ENCODE assay signal across 8 cellular contexts in the genomic region with DNA sequence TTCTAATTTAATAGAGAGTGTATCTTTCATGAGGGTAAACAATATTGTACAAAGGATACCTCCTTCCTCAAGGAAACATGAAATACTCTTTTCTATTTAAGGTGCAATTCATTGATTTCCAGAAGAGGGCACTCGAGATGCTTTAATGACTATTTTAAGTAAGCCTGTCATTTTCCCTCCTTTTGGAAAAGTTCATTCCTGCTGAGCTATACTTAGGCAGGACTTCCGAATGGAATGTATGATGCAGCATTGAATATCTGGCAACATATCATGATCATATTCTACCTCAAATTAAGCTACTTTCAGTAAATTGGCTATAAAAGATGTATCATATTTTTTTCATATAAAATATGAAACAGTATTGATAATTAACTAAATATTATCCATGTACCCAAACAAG. TPM values are rescaled to one million over a fixed set of nuclear protein-coding genes. Genes with fewer than 3 reads are reported as not detected.
A peak's percentile ranks its signal among the peaks of the same experiment; 100 is the strongest.
DNase-seq lines count a peak whose midpoint lies in the region; ATAC-seq and TF ChIP-seq lines count a peak whose summit lies in the region.

No MANE protein-coding gene starts in this region.

- H3K27me3 ChIP-seq in right cardiac atrium (ENCODE audit: control insufficient read depth, insufficient read depth) = no peaks in the 10 kb centered on the region
- no peaks in the 10 kb centered on the region for H3K27me3 ChIP-seq in spleen (replicated peaks in 1 of 7)

- TF ChIP-seq POLR2A in spleen (IDR thresholded peaks at IDR 0.05) = no peak
- TF ChIP-seq POLR2A in lower leg skin (IDR thresholded peaks at IDR 0.05) = no peak

- intact Hi-C loops in right cardiac atrium (cut with DNase I) (loop anchor here in 3 of 4 donors (2.0 to 10.0 kb wide), 5 partner anchors 60 to 217 kb away; no protein-coding TSS in a partner anchor), spleen (cut with DNase I; ENCODE audit: low total_unique reads) (loop anchor here (5.0 to 10.0 kb wide), 2 partner anchors 35 to 57 kb away; no protein-coding TSS in a partner anchor), lower leg skin (cut with DNase I; ENCODE audit: low total_unique reads) (loop anchor here (5.0 kb wide), 1 partner anchor 800 kb away; no protein-coding TSS in a partner anchor)

- TF ChIP-seq CTCF in GM10248 (IDR thresholded peaks at IDR 0.05; ENCODE audit: control extremely low read depth, extremely low read depth, low read depth, missing control alignments) = peak; percentile 69
- peak; percentile 15; the same call in 1 of the 2 replicates for TF ChIP-seq CTCF in WI38 (IDR thresholded peaks at IDR 0.05; ENCODE audit: low read depth, low read length)
- TF ChIP-seq CTCF in spleen (IDR thresholded peaks at IDR 0.05 in 8 of 11, conservative IDR thresholded peaks at IDR 0.05 in 3 of 11) = peak in 8 of 11 experiments; percentile 25 to 66 (median 57)
- peak in 1 of 3 donors; percentile 45 for TF ChIP-seq CTCF in lower leg skin (IDR thresholded peaks at IDR 0.05)

- no peaks in the 10 kb centered on the region for H3K9me3 ChIP-seq in right cardiac atrium (ENCODE audit: control insufficient read depth, low read length)
- H3K9me3 ChIP-seq in spleen = no peaks in the 10 kb centered on the region

- no peak overlapping the region for H3K27ac ChIP-seq in right cardiac atrium (ENCODE audit: low read length)
- H3K27ac ChIP-seq in spleen = no peak overlapping the region

- CTCF ChIA-PET in GM10248 (lab: Yijun Ruan, JAX) = interaction anchor here (0.6 to 5.2 kb wide), 21 partner anchors 10 to 267 kb away, joined by 3 to 39 read pairs (median 4); no protein-coding TSS in a partner anchor

- WGBS in right cardiac atrium = 5% methylated on average over 2 of the region's 2 CpGs
- WGBS in spleen, 5 donors = 11 to 22% (median 18%) methylated on average over 2 of the region's 2 CpGs
- WGBS in lower leg skin, 2 donors = 2 to 4% methylated on average over 2 of the region's 2 CpGs

- POLR2A ChIA-PET in GM10248 (lab: Yijun Ruan, JAX) = interaction anchor here (0.6 kb wide), 1 partner anchor 213 kb away, joined by 3 read pairs; no protein-coding TSS in a partner anchor

- no peak overlapping the region for H3K4me3 ChIP-seq in WI38 (ENCODE audit: low read depth, low read length)
- H3K4me3 ChIP-seq in right cardiac atrium (ENCODE audit: low read length) = no peak overlapping the region
- H3K4me3 ChIP-seq in spleen = no peak overlapping the region
- no peak overlapping the region for H3K4me3 ChIP-seq in lower leg skin (ENCODE audit: low read depth, poor library complexity, severe bottlenecking)

- peak; percentile 18 for DNase-seq in GM10248 (ENCODE audit: extremely low spot score)
- peak; percentile 10 for DNase-seq in NCI-H128 (lab: John Stamatoyannopoulos, UW; ENCODE audit: unreplicated experiment)
- DNase-seq in right cardiac atrium = no peak
- no peak for DNase-seq in spleen
- no peak for DNase-seq in lower leg skin (ENCODE audit: low spot score in 2 of 2)
- no peak for DNase-seq in GM19238 (ENCODE audit: insufficient read length, low spot score)

- H3K36me3 ChIP-seq in spleen = peaks cover 0 to 55% (median 12%) of the 10 kb centered on the region in 6 donors

- ATAC-seq in right cardiac atrium = peak; percentile 59 to 74
- ATAC-seq in GM21786 (IDR thresholded peaks at IDR 0.05; ENCODE audit: unreplicated experiment) = no peak

- H3K4me1 ChIP-seq in right cardiac atrium (ENCODE audit: control insufficient read depth, insufficient read depth, low read length) = no peaks in the 10 kb centered on the region
- no peaks in the 10 kb centered on the region for H3K4me1 ChIP-seq in spleen

RNA-seq across cellular contexts. Expression of a gene that starts 5.0 kb away (rescaled TPM):
- total RNA-seq in right cardiac atrium = 100 to 1,000 TPM; 193 to 308 (median 237) TPM
- polyA plus RNA-seq in right cardiac atrium = 148 TPM
- 100 to 1,000 TPM; 131 to 236 (median 190) TPM for total RNA-seq in spleen
- polyA plus RNA-seq in spleen = 10 to 100 TPM; 16.5 to 31.0 (median 21.2) TPM
- 100 to 1,000 TPM; 475 to 871 (median 583) TPM for total RNA-seq in lower leg skin

Comparison
In these comparisons a context has a peak if more than half of its experiments do, and no peak if none do; other contexts are left out.
1. DNase-seq: peak in GM10248 (single experiment) and NCI-H128 (single experiment); none in right cardiac atrium (0 of 3), spleen (single experiment), lower leg skin (0 of 2) and GM19238 (single experiment).